In genomic region chr3:37216597-37217097, GRCh38 we compare ENCODE assay signal across 18 cellular contexts. TPM values are rescaled to one million over a fixed set of nuclear protein-coding genes. Genes with fewer than 3 reads are reported as not detected.
DNase-seq lines count a peak whose midpoint lies in the region; ATAC-seq and TF ChIP-seq lines count a peak whose summit lies in the region.
"Had no signal": no experiment of that assay in that cellular context is flagged by ENCODE, and none has a peak within 500 bp of the region (broad histone marks: within the 10 kb centered on the region; RNA-seq: fewer than 3 reads in every experiment).

No MANE protein-coding gene starts in this region.

- peaks cover 12% of the 10 kb centered on the region for H3K4me1 Mint-ChIP-seq in activated CD4-positive, alpha-beta T cell treated with anti-CD3 and anti-CD28 coated beads for 36 hours
- H3K4me1 Mint-ChIP-seq in CD4-positive, alpha-beta T cell (ENCODE audit: low read depth): peaks cover 15% of the 10 kb centered on the region
- H3K4me1 Mint-ChIP-seq in activated CD8-positive, alpha-beta T cell treated with anti-CD3 and anti-CD28 coated beads for 36 hours (ENCODE audit: low read depth): peaks cover 13% of the 10 kb centered on the region
- H3K4me1 Mint-ChIP-seq in naive thymus-derived CD4-positive, alpha-beta T cell: peaks cover 6 to 44% (median 8%) of the 10 kb centered on the region in 7 donors
- H3K4me1 Mint-ChIP-seq: H9 had no signal

- peak overlapping the region; percentile 6 for H3K4me3 ChIP-seq in naive thymus-derived CD4-positive, alpha-beta T cell (ENCODE audit: low read length)
- H3K4me3 ChIP-seq: BLaER1 treated with 17β-estradiol and CSF1 and Interleukin-3, amounts not matched to agents 10 nM and 100 nM; GM12878 had no signal

- CTCF ChIA-PET in activated CD4-positive, alpha-beta T cell treated with anti-CD3 and anti-CD28 coated beads for 36 hours (lab: Charles Lee): interaction anchor here (0.7 to 1.1 kb wide), 2 partner anchors 12 to 189 kb away, joined by 3 to 4 read pairs; no protein-coding TSS in a partner anchor
- CTCF ChIA-PET in CD4-positive, alpha-beta T cell (lab: Charles Lee): no interaction called here
- CTCF ChIA-PET in activated CD8-positive, alpha-beta T cell treated with anti-CD3 and anti-CD28 coated beads for 36 hours (lab: Charles Lee): no interaction called here
- CTCF ChIA-PET in naive thymus-derived CD4-positive, alpha-beta T cell (lab: Charles Lee): no interaction called here

- H3K9me3 ChIP-seq in CD4-positive, alpha-beta T cell (ENCODE audit: control insufficient read depth, low read length): no peaks in the 10 kb centered on the region
- no peaks in the 10 kb centered on the region for H3K9me3 ChIP-seq in naive thymus-derived CD4-positive, alpha-beta T cell (ENCODE audit: control insufficient read depth in 2 of 3, low read length in 3 of 3)

- no peak for DNase-seq in activated CD4-positive, alpha-beta T cell treated with anti-CD3 and anti-CD28 coated beads for 36 hours
- DNase-seq in activated CD4-positive, alpha-beta T cell treated with anti-CD3 and anti-CD28 coated beads, Interleukin-2, amount 50 U/mL, for 1 hour: no peak
- no peak for DNase-seq in CD4-positive, alpha-beta T cell
- no peak for DNase-seq in activated CD8-positive, alpha-beta T cell treated with anti-CD3 and anti-CD28 coated beads for 36 hours
- peak in 4 of 9 donors; percentile 5 to 18 (median 10) for DNase-seq in naive thymus-derived CD4-positive, alpha-beta T cell
- DNase-seq in HuH-7 (ENCODE audit: low spot score): no peak
- DNase-seq: 8988T, H9, KBM-7, NCI-H1092, NCI-H345, NCI-H526 treated with DMSO at 0.1 percent for 48 hours, OCI-M1, RPMI8226 had no signal

- no peaks in the 10 kb centered on the region for H3K9me3 Mint-ChIP-seq in activated CD4-positive, alpha-beta T cell treated with anti-CD3 and anti-CD28 coated beads for 36 hours (ENCODE audit: low read depth)
- no peaks in the 10 kb centered on the region for H3K9me3 Mint-ChIP-seq in CD4-positive, alpha-beta T cell
- H3K9me3 Mint-ChIP-seq in activated CD8-positive, alpha-beta T cell treated with anti-CD3 and anti-CD28 coated beads for 36 hours: no peaks in the 10 kb centered on the region
- H3K9me3 Mint-ChIP-seq in naive thymus-derived CD4-positive, alpha-beta T cell: no peaks in the 10 kb centered on the region
- H3K9me3 Mint-ChIP-seq: H9 had no signal

- no peaks in the 10 kb centered on the region for H3K36me3 Mint-ChIP-seq in activated CD4-positive, alpha-beta T cell treated with anti-CD3 and anti-CD28 coated beads for 36 hours (ENCODE audit: low read depth)
- H3K36me3 Mint-ChIP-seq in CD4-positive, alpha-beta T cell (ENCODE audit: low read depth): no peaks in the 10 kb centered on the region
- no peaks in the 10 kb centered on the region for H3K36me3 Mint-ChIP-seq in activated CD8-positive, alpha-beta T cell treated with anti-CD3 and anti-CD28 coated beads for 36 hours (ENCODE audit: low read depth)
- no peaks in the 10 kb centered on the region for H3K36me3 Mint-ChIP-seq in naive thymus-derived CD4-positive, alpha-beta T cell

- intact Hi-C loops in activated CD4-positive, alpha-beta T cell treated with anti-CD3 and anti-CD28 coated beads for 36 hours (cut with DNase I, micrococcal nuclease): loop anchor here (10.0 kb wide), 2 partner anchors 162 to 222 kb away; partner anchors contain the start of genes EPM2AIP1 (in 1 of the 2) and MLH1 (in 1 of the 2)
- intact Hi-C loops in CD4-positive, alpha-beta T cell (cut with DNase I, micrococcal nuclease): no loop called here
- intact Hi-C loops in activated CD8-positive, alpha-beta T cell treated with anti-CD3 and anti-CD28 coated beads for 36 hours (cut with micrococcal nuclease): loop anchor here (10.0 kb wide), 1 partner anchor 222 kb away; the partner anchor contains the start of genes EPM2AIP1 and MLH1
- intact Hi-C loops in naive thymus-derived CD4-positive, alpha-beta T cell (cut with micrococcal nuclease): no loop called here

- peaks cover 26 to 37% of the 10 kb centered on the region in 2 donors for H3K4me1 ChIP-seq in naive thymus-derived CD4-positive, alpha-beta T cell (ENCODE audit: control insufficient read depth in 2 of 2, insufficient read depth in 2 of 2, low read length in 2 of 2)

- TF ChIP-seq CTCF in CD4-positive, alpha-beta T cell (IDR thresholded peaks at IDR 0.05): no peak
- TF ChIP-seq CTCF in activated CD8-positive, alpha-beta T cell treated with anti-CD3 and anti-CD28 coated beads for 36 hours (IDR thresholded peaks at IDR 0.05): no peak

- peak; percentile 63 for ATAC-seq in activated CD4-positive, alpha-beta T cell treated with anti-CD3 and anti-CD28 coated beads for 36 hours
- ATAC-seq in CD4-positive, alpha-beta T cell (ENCODE audit: poor library complexity): peak; percentile 78
- ATAC-seq in activated CD8-positive, alpha-beta T cell treated with anti-CD3 and anti-CD28 coated beads for 36 hours: peak; percentile 63
- peak; percentile 72 for ATAC-seq in naive thymus-derived CD4-positive, alpha-beta T cell
- no peak for ATAC-seq in HG03354 (IDR thresholded peaks at IDR 0.05; ENCODE audit: poor library complexity, severe bottlenecking, unreplicated experiment)
- no peak for ATAC-seq in HG03097 (IDR thresholded peaks at IDR 0.05; ENCODE audit: low FRiP score, unreplicated experiment)
- ATAC-seq: GM12878 had no signal

- no peak overlapping the region for H3K4me3 Mint-ChIP-seq in activated CD4-positive, alpha-beta T cell treated with anti-CD3 and anti-CD28 coated beads for 36 hours
- peak overlapping the region; percentile 4 for H3K4me3 Mint-ChIP-seq in CD4-positive, alpha-beta T cell
- H3K4me3 Mint-ChIP-seq in activated CD8-positive, alpha-beta T cell treated with anti-CD3 and anti-CD28 coated beads for 36 hours: no peak overlapping the region
- H3K4me3 Mint-ChIP-seq in naive thymus-derived CD4-positive, alpha-beta T cell: peak overlapping the region in 7 of 10 donors; percentile 1 to 58 (median 43)
- H3K4me3 Mint-ChIP-seq: H9 had no signal

- H3K27ac Mint-ChIP-seq in activated CD4-positive, alpha-beta T cell treated with anti-CD3 and anti-CD28 coated beads for 36 hours: no peak overlapping the region
- H3K27ac Mint-ChIP-seq in CD4-positive, alpha-beta T cell: peak overlapping the region; percentile 21
- H3K27ac Mint-ChIP-seq in activated CD8-positive, alpha-beta T cell treated with anti-CD3 and anti-CD28 coated beads for 36 hours: no peak overlapping the region
- peak overlapping the region in 8 of 9 donors; percentile 2 to 67 (median 15) for H3K27ac Mint-ChIP-seq in naive thymus-derived CD4-positive, alpha-beta T cell
- H3K27ac Mint-ChIP-seq: H9 had no signal

- no peaks in the 10 kb centered on the region for H3K27me3 ChIP-seq in CD4-positive, alpha-beta T cell (ENCODE audit: control insufficient read depth, insufficient read depth, low read length)
- no peaks in the 10 kb centered on the region for H3K27me3 ChIP-seq in naive thymus-derived CD4-positive, alpha-beta T cell (ENCODE audit: control insufficient read depth in 2 of 2, insufficient read depth in 2 of 2, low read length in 2 of 2)
- H3K27me3 ChIP-seq: BLaER1 treated with 17β-estradiol and CSF1 and Interleukin-3, amounts not matched to agents 10 nM and 100 nM had no signal

- H3K27me3 Mint-ChIP-seq in activated CD4-positive, alpha-beta T cell treated with anti-CD3 and anti-CD28 coated beads for 36 hours: no peaks in the 10 kb centered on the region
- no peaks in the 10 kb centered on the region for H3K27me3 Mint-ChIP-seq in CD4-positive, alpha-beta T cell
- H3K27me3 Mint-ChIP-seq in activated CD8-positive, alpha-beta T cell treated with anti-CD3 and anti-CD28 coated beads for 36 hours: no peaks in the 10 kb centered on the region
- H3K27me3 Mint-ChIP-seq in naive thymus-derived CD4-positive, alpha-beta T cell: peaks cover 0 to 3% (median 0%) of the 10 kb centered on the region in 5 donors

- H3K36me3 ChIP-seq in naive thymus-derived CD4-positive, alpha-beta T cell (ENCODE audit: control insufficient read depth in 2 of 3, insufficient read depth in 3 of 3, low read length in 3 of 3): no peaks in the 10 kb centered on the region

- no peak overlapping the region for H3K27ac ChIP-seq in CD4-positive, alpha-beta T cell (ENCODE audit: low read depth, low read length)
- peak overlapping the region; percentile 22 for H3K27ac ChIP-seq in naive thymus-derived CD4-positive, alpha-beta T cell (ENCODE audit: low read depth, low read length)
- H3K27ac ChIP-seq: BLaER1 treated with 17β-estradiol and CSF1 and Interleukin-3, amounts not matched to agents 10 nM and 100 nM had no signal

- POLR2A ChIA-PET in activated CD4-positive, alpha-beta T cell treated with anti-CD3 and anti-CD28 coated beads for 36 hours (lab: Charles Lee): no interaction called here
- POLR2A ChIA-PET in CD4-positive, alpha-beta T cell (lab: Charles Lee): no interaction called here
- POLR2A ChIA-PET in activated CD8-positive, alpha-beta T cell treated with anti-CD3 and anti-CD28 coated beads for 36 hours (lab: Charles Lee): interaction anchor here (1.1 to 1.3 kb wide), 2 partner anchors 9 to 38 kb away, joined by 3 read pairs; no protein-coding TSS in a partner anchor
- POLR2A ChIA-PET in naive thymus-derived CD4-positive, alpha-beta T cell (lab: Charles Lee): no interaction called here

RNA-seq across cellular contexts. Expression of gene GOLGA4, which starts 26.4 kb away (rescaled TPM):
- 10 to 100 TPM; 30.7 to 32.1 TPM for total RNA-seq in activated CD4-positive, alpha-beta T cell treated with anti-CD3 and anti-CD28 coated beads for 36 hours
- total RNA-seq in CD4-positive, alpha-beta T cell: 10 to 100 TPM; 50.2 TPM
- 10 to 100 TPM; 33.1 to 33.9 TPM for total RNA-seq in activated CD8-positive, alpha-beta T cell treated with anti-CD3 and anti-CD28 coated beads for 36 hours
- total RNA-seq in naive thymus-derived CD4-positive, alpha-beta T cell: 10 to 100 TPM; 45.0 to 72.0 (median 56.4) TPM
- polyA plus RNA-seq in naive thymus-derived CD4-positive, alpha-beta T cell: 10 to 100 TPM; 11.5 to 26.3 TPM

RNA-seq across cellular contexts. Expression of gene LRRFIP2, which starts 42.3 kb away (rescaled TPM):
- total RNA-seq in activated CD4-positive, alpha-beta T cell treated with anti-CD3 and anti-CD28 coated beads for 36 hours: 10 to 100 TPM; 20.6 to 25.1 TPM
- 10 to 100 TPM; 34.2 to 34.8 TPM for total RNA-seq in CD4-positive, alpha-beta T cell
- 10 to 100 TPM; 18.7 to 23.1 TPM for total RNA-seq in activated CD8-positive, alpha-beta T cell treated with anti-CD3 and anti-CD28 coated beads for 36 hours
- 10 to 100 TPM; 25.8 to 87.5 (median 29.7) TPM for total RNA-seq in naive thymus-derived CD4-positive, alpha-beta T cell
- polyA plus RNA-seq in naive thymus-derived CD4-positive, alpha-beta T cell: 10 to 100 TPM; 14.0 to 15.3 TPM

Comparison
In these comparisons a context has a peak if more than half of its experiments do, and no peak if none do; other contexts are left out.
1. ATAC-seq: peak in activated CD4-positive, alpha-beta T cell treated with anti-CD3 and anti-CD28 coated beads for 36 hours (single experiment), CD4-positive, alpha-beta T cell (single experiment), activated CD8-positive, alpha-beta T cell treated with anti-CD3 and anti-CD28 coated beads for 36 hours (single experiment) and naive thymus-derived CD4-positive, alpha-beta T cell (single experiment); none in HG03354 (single experiment) and HG03097 (single experiment).
2. H3K27ac Mint-ChIP-seq: peak in CD4-positive, alpha-beta T cell (single experiment) and naive thymus-derived CD4-positive, alpha-beta T cell (8 of 9); none in activated CD4-positive, alpha-beta T cell treated with anti-CD3 and anti-CD28 coated beads for 36 hours (single experiment) and activated CD8-positive, alpha-beta T cell treated with anti-CD3 and anti-CD28 coated beads for 36 hours (single experiment).
3. H3K4me3 Mint-ChIP-seq: peak in CD4-positive, alpha-beta T cell (single experiment) and naive thymus-derived CD4-positive, alpha-beta T cell (7 of 10); none in activated CD4-positive, alpha-beta T cell treated with anti-CD3 and anti-CD28 coated beads for 36 hours (single experiment) and activated CD8-positive, alpha-beta T cell treated with anti-CD3 and anti-CD28 coated beads for 36 hours (single experiment).
4. intact Hi-C loops: an anchor here in activated CD4-positive, alpha-beta T cell treated with anti-CD3 and anti-CD28 coated beads for 36 hours (10.0 kb wide) and activated CD8-positive, alpha-beta T cell treated with anti-CD3 and anti-CD28 coated beads for 36 hours (10.0 kb wide); none called in CD4-positive, alpha-beta T cell and naive thymus-derived CD4-positive, alpha-beta T cell.